Comparison of ENCODE assay signal across 1 cellular context in the genomic region with DNA sequence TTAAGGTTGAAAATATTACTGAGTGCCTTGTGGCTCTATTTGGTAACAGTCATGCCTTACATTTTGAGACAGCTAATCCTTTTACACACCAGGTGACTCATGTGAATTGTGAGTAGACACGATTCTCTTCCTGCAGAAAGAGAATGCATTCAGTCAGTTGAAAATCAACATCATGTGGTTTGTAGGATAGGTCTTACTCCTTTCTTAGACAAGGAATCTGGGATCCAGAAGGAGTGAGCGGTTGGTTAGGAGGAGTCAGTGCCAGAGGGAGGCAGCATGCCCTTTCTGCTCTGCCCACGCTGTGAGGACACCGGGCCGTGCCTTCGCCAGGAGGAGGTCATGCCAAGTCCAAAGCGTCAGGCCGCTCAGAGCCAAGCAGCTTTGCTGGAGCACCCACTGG.
TF ChIP-seq lines count a peak whose summit lies in the region.

No MANE protein-coding gene starts in this region.

TF ChIP-seq in WTC11, 78 proteins besides CTCF, POLR2A, EP300 and RAD21 (continued from another document):
- TF ChIP-seq, protein P1, sequence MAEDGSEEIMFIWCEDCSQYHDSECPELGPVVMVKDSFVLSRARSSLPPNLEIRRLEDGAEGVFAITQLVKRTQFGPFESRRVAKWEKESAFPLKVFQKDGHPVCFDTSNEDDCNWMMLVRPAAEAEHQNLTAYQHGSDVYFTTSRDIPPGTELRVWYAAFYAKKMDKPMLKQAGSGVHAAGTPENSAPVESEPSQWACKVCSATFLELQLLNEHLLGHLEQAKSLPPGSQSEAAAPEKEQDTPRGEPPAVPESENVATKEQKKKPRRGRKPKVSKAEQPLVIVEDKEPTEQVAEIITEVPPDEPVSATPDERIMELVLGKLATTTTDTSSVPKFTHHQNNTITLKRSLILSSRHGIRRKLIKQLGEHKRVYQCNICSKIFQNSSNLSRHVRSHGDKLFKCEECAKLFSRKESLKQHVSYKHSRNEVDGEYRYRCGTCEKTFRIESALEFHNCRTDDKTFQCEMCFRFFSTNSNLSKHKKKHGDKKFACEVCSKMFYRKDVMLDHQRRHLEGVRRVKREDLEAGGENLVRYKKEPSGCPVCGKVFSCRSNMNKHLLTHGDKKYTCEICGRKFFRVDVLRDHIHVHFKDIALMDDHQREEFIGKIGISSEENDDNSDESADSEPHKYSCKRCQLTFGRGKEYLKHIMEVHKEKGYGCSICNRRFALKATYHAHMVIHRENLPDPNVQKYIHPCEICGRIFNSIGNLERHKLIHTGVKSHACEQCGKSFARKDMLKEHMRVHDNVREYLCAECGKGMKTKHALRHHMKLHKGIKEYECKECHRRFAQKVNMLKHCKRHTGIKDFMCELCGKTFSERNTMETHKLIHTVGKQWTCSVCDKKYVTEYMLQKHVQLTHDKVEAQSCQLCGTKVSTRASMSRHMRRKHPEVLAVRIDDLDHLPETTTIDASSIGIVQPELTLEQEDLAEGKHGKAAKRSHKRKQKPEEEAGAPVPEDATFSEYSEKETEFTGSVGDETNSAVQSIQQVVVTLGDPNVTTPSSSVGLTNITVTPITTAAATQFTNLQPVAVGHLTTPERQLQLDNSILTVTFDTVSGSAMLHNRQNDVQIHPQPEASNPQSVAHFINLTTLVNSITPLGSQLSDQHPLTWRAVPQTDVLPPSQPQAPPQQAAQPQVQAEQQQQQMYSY (CRISPR knock-in tag; IDR thresholded peaks at IDR 0.05): no peak
- no peak for TF ChIP-seq ETV6 (CRISPR knock-in tag; IDR thresholded peaks at IDR 0.05)
- TF ChIP-seq CREB1 (CRISPR knock-in tag; IDR thresholded peaks at IDR 0.05): no peak
- TF ChIP-seq, protein P2, sequence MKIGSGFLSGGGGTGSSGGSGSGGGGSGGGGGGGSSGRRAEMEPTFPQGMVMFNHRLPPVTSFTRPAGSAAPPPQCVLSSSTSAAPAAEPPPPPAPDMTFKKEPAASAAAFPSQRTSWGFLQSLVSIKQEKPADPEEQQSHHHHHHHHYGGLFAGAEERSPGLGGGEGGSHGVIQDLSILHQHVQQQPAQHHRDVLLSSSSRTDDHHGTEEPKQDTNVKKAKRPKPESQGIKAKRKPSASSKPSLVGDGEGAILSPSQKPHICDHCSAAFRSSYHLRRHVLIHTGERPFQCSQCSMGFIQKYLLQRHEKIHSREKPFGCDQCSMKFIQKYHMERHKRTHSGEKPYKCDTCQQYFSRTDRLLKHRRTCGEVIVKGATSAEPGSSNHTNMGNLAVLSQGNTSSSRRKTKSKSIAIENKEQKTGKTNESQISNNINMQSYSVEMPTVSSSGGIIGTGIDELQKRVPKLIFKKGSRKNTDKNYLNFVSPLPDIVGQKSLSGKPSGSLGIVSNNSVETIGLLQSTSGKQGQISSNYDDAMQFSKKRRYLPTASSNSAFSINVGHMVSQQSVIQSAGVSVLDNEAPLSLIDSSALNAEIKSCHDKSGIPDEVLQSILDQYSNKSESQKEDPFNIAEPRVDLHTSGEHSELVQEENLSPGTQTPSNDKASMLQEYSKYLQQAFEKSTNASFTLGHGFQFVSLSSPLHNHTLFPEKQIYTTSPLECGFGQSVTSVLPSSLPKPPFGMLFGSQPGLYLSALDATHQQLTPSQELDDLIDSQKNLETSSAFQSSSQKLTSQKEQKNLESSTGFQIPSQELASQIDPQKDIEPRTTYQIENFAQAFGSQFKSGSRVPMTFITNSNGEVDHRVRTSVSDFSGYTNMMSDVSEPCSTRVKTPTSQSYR (CRISPR knock-in tag; IDR thresholded peaks at IDR 0.05): no peak
- no peak for TF ChIP-seq HMGXB4 (CRISPR knock-in tag; IDR thresholded peaks at IDR 0.05)
